ENCODE assay signal across 18 cellular contexts in genomic region chr10:98815039-98815660, GRCh38.
DNase-seq lines count a peak whose midpoint lies in the region; ATAC-seq, FAIRE-seq and TF ChIP-seq lines count a peak whose summit lies in the region.
"Had no signal": no experiment of that assay in that cellular context is flagged by ENCODE, and none has a peak within 500 bp of the region (broad histone marks: within the 10 kb centered on the region; RNA-seq: fewer than 3 reads in every experiment).

No MANE protein-coding gene starts in this region.

- H4K20me1 ChIP-seq in K562 (replicated peaks; ENCODE audit: control insufficient read depth, insufficient read depth, low read length), result no peaks in the 10 kb centered on the region
- H4K20me1 ChIP-seq in PC-9 (ENCODE audit: insufficient read depth), result no peaks in the 10 kb centered on the region

- H3K27ac ChIP-seq in K562 (ENCODE audit: extremely low read depth, low read depth, low read length) (no peak overlapping the region), PC-9 (no peak overlapping the region)

- H3K4me2 ChIP-seq in K562 (ENCODE audit: insufficient read depth, low read length) (no peak overlapping the region), PC-9 (no peak overlapping the region)

- TF ChIP-seq EP300 in K562 (IDR thresholded peaks at IDR 0.05; ENCODE audit: low read length), result no peak

- H3F3A ChIP-seq in PC-9 (ENCODE audit: insufficient read depth, low read depth), result no peaks in the 10 kb centered on the region

- CTCF ChIA-PET in K562 (lab: Yijun Ruan, JAX; ENCODE audit: low intra/inter-chr PET ratio), result no interaction called here
- CTCF ChIA-PET in PC-9 (lab: Charles Lee), result no interaction called here

- ATAC-seq in K562, result no peak
- no peak for ATAC-seq in GM21717 (IDR thresholded peaks at IDR 0.05; ENCODE audit: unreplicated experiment)
- ATAC-seq in GM19035 (IDR thresholded peaks at IDR 0.05; ENCODE audit: unreplicated experiment), result no peak
- ATAC-seq in HG02885 (IDR thresholded peaks at IDR 0.05; ENCODE audit: poor library complexity, unreplicated experiment), result no peak
- ATAC-seq: HepG2 had no signal

- BruUV-seq in K562 (replicated peaks; lab: Mats Ljungman, UMichigan) (no TSS peak), PC-9 (replicated peaks; lab: Mats Ljungman, UMichigan) (no TSS peak)

- H3K9me3 ChIP-seq in K562 (replicated peaks; ENCODE audit: control insufficient read depth, insufficient read depth, low read depth, low read length) (no peaks in the 10 kb centered on the region), PC-9 (ENCODE audit: insufficient read depth, low read depth) (no peaks in the 10 kb centered on the region)

- H3K4me1 ChIP-seq in K562 (replicated peaks in 1 of 2; ENCODE audit: control insufficient read depth in 2 of 2, insufficient read depth in 2 of 2, low read length in 2 of 2) (no peaks in the 10 kb centered on the region; a peak in 1 of 5 replicates), PC-9 (replicated peaks; ENCODE audit: insufficient read depth) (no peaks in the 10 kb centered on the region)

- H2AFZ ChIP-seq in K562 (ENCODE audit: low read depth, low read length) (peak overlapping the region; percentile 40; the same call in 1 of the 2 replicates), PC-9 (no peak overlapping the region)

- intact Hi-C loops in K562 (cut with micrococcal nuclease) (no loop called here), PC-9 (cut with micrococcal nuclease; ENCODE audit: unreplicated experiment) (no loop called here)

- DNase-seq in ELF-1 (ENCODE audit: low read depth, low spot score) (peak; percentile 2), K562 (ENCODE audit: extremely low read depth in 1 of 4, low spot score in 3 of 4) (no peak), iPS DF 19.7 (ENCODE audit: low read depth, low spot score) (peak; percentile 12), midbrain (lab: John Stamatoyannopoulos, UW) (peak; percentile 14), PC-9 (no peak)
- DNase-seq: 8988T; C1 segment of cervical spinal cord; Calu3; CD4-positive, alpha-beta T cell; DMS79; H7 had no signal

- H3K9ac ChIP-seq in K562 (ENCODE audit: insufficient read depth in 1 of 2, low read depth in 2 of 2, low read length in 2 of 2), result no peak overlapping the region

- in situ Hi-C loops in K562 (cut with MboI), result no loop called here

- no peak for TF ChIP-seq RAD21 in K562 (CRISPR knock-in tag; conservative IDR thresholded peaks at IDR 0.05 in 1 of 2, IDR thresholded peaks at IDR 0.05 in 1 of 2)

- no peaks in the 10 kb centered on the region for H3K9me1 ChIP-seq in K562 (ENCODE audit: control insufficient read depth, insufficient read depth, low read length)

- H3K36me3 ChIP-seq in K562 (ENCODE audit: control insufficient read depth, insufficient read depth, low read length) (no peaks in the 10 kb centered on the region), PC-9 (ENCODE audit: low read depth) (no peaks in the 10 kb centered on the region)

- H3K79me2 ChIP-seq in K562 (ENCODE audit: control insufficient read depth, insufficient read depth, low read length) (no peaks in the 10 kb centered on the region), PC-9 (ENCODE audit: low read depth) (no peaks in the 10 kb centered on the region)

- FAIRE-seq in K562 (lab: Jason Lieb, UNC), result no peak
- FAIRE-seq: G401.6, GM12891, HepG2, HTR-8/SVneo had no signal

- H3K27me3 ChIP-seq in K562 (ENCODE audit: control insufficient read depth in 2 of 2, insufficient read depth in 2 of 2, low read length in 2 of 2) (no peaks in the 10 kb centered on the region), PC-9 (ENCODE audit: insufficient read depth, low read depth) (no peaks in the 10 kb centered on the region)

- no peaks in the 10 kb centered on the region for H3K9me2 ChIP-seq in PC-9 (ENCODE audit: insufficient read depth)

- 4% methylated on average over 2 of the region's 2 CpGs for WGBS in K562 (ENCODE audit: insufficient coverage, low coverage, missing lambda C conversion rate)

- no peak for TF ChIP-seq POLR2A in K562 (conservative IDR thresholded peaks at IDR 0.05)

- TF ChIP-seq CTCF in K562 (IDR thresholded peaks at IDR 0.05 in 2 of 3, conservative IDR thresholded peaks at IDR 0.05 in 1 of 3; ENCODE audit: insufficient read depth in 2 of 3, low read depth in 1 of 3, low read length in 3 of 3) (no peak), PC-9 (conservative IDR thresholded peaks at IDR 0.05) (no peak)

- POLR2A ChIA-PET in K562 (lab: Yijun Ruan, JAX) (no interaction called here), PC-9 (lab: Charles Lee; ENCODE audit: unreplicated experiment) (no interaction called here)

- H3K4me3 ChIP-seq in K562, result no peak overlapping the region
- H3K4me3 ChIP-seq in PC-9, result no peak overlapping the region

TF ChIP-seq in K562, 482 proteins besides CTCF, POLR2A, EP300 and RAD21:
- TF ChIP-seq MCM2 (IDR thresholded peaks at IDR 0.05; ENCODE audit: low read depth) (no peak), XRCC3 (IDR thresholded peaks at IDR 0.05) (no peak)
TF ChIP-seq in K562: peak in this region for 0.

Comparison
In these comparisons a context has a peak if more than half of its experiments do, and no peak if none do; other contexts are left out.
1. DNase-seq: peak in ELF-1 (single experiment), iPS DF 19.7 (single experiment) and midbrain (single experiment); none in K562 (0 of 4) and PC-9 (0 of 2).